ENCODE assay signal across 8 cellular contexts in the genomic region with DNA sequence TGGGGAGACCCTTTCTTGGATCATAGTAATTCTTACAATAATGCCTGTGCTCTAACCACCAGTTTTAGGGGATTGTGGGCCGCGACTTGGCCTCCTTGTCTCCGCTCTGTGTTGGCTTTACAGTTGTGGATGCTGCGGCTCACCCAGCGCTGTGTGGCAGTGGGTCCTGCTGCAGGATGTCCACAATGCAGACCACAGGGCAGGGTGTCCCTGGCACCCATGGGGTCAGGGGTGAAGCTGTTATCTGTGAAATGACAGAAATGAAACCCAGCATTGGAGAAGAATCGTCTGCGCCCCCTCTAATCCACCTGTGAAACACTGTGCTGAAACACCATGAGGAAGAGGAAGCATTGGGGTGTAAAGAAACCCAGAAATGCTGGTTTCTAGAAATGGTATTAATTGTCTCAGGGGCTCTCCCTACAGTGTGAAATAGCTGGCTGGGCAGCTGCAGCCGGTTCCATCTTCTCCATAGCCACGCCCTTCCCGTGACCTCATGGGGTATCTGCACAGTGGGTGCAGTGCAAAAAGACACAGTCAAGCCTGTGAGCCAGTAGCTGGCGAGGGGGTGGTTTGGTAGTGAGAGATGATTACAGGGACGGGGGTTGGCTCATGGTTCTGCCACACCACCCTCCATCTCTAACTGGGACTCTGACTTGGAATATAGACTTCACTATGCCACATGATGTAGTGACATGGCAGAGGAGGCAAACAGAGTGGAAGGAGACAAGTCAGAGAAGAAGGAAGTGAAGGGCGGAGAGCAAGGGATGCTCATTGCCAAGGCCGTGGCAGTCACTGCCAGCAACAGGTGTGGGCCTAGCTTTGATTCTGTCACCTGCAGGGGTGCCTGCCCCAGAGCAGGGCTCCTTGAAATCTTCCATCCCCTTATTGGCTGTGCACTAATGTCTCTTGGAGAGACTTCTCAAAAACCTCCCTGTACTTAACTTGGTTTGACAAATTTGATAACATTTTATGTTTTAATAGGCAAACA. TPM values are rescaled to one million over a fixed set of nuclear protein-coding genes. Genes with fewer than 3 reads are reported as not detected.
DNase-seq lines count a peak whose midpoint lies in the region; ATAC-seq and TF ChIP-seq lines count a peak whose summit lies in the region.

No MANE protein-coding gene starts in this region.

- no peak overlapping the region for H3K23ac ChIP-seq in mesendoderm (ENCODE audit: low read length)

- H3K36me3 Mint-ChIP-seq in IgD-negative memory B cell = peaks cover 1% of the 10 kb centered on the region

- DNase-seq in GM10266 (ENCODE audit: extremely low spot score) (peak; percentile 62), mesendoderm (no peak), NCI-H526 treated with DMSO at 0.1 percent for 48 hours (lab: John Stamatoyannopoulos, UW) (no peak), NCI-H2171 (lab: John Stamatoyannopoulos, UW) (no peak)
- peak; percentile 82 to 84 for DNase-seq in activated T-cell treated with anti-CD3 and anti-CD28 coated beads, Interleukin-2, amount 50 U/mL, for 48 hours
- peak; percentile 62 to 74 (median 69) for DNase-seq in stimulated activated CD4-positive, alpha-beta T cell treated with anti-CD3 and anti-CD28 coated beads, Interleukin-12 subunit alpha, Interleukin-12 subunit beta, amount 100 ng/mL, for 48 hours (ENCODE audit: low read depth in 2 of 3, low spot score in 1 of 3)

- H3K9ac ChIP-seq in mesendoderm (ENCODE audit: low read length) = no peak overlapping the region

- H4K8ac ChIP-seq in mesendoderm (ENCODE audit: low read depth, low read length) = no peak overlapping the region

- H3K27ac Mint-ChIP-seq in IgD-negative memory B cell = peak overlapping the region; percentile 84 to 92 (median 87)

- no peak overlapping the region for H2AK5ac ChIP-seq in mesendoderm (ENCODE audit: low read length)

- no peak overlapping the region for H4K5ac ChIP-seq in mesendoderm (ENCODE audit: low read length)

- no peaks in the 10 kb centered on the region for H3K27me3 ChIP-seq in mesendoderm (ENCODE audit: insufficient read depth, low read length, poor library complexity)

- no peak overlapping the region for H3K4me2 ChIP-seq in mesendoderm (ENCODE audit: low read length)

- H3K4ac ChIP-seq in mesendoderm (ENCODE audit: low read depth, low read length) = no peak overlapping the region

- no peak for TF ChIP-seq CTCF in GM10266 (IDR thresholded peaks at IDR 0.05; ENCODE audit: control insufficient read depth, insufficient read depth, low read depth, missing control alignments)

- peaks cover 22% of the 10 kb centered on the region for H3K4me1 ChIP-seq in mesendoderm (ENCODE audit: control insufficient read depth, low read depth, low read length)

- no peak overlapping the region for H3K18ac ChIP-seq in mesendoderm (ENCODE audit: low read length)

- peaks cover 32 to 61% (median 53%) of the 10 kb centered on the region in 3 donors for H3K4me1 Mint-ChIP-seq in IgD-negative memory B cell

- H3K79me2 ChIP-seq in mesendoderm (ENCODE audit: control insufficient read depth, insufficient read depth, low read length) = peaks cover 84% of the 10 kb centered on the region

- peaks cover 57% of the 10 kb centered on the region for H3K79me1 ChIP-seq in mesendoderm (ENCODE audit: low read length)

- H3K27me3 Mint-ChIP-seq in IgD-negative memory B cell = peaks cover 1% of the 10 kb centered on the region

- no CpG with 5 or more reads among the region's 14 CpGs for WGBS in mesendoderm (ENCODE audit: extremely low coverage, insufficient coverage, low lambda C conversion rate)

- ATAC-seq in GM21515 (IDR thresholded peaks at IDR 0.05; ENCODE audit: unreplicated experiment) = peak; percentile 56

- H3K36me3 ChIP-seq in mesendoderm (ENCODE audit: control insufficient read depth, insufficient read depth, low read length) = no peaks in the 10 kb centered on the region

- H2BK5ac ChIP-seq in mesendoderm (ENCODE audit: low read length) = no peak overlapping the region

- H3K4me3 Mint-ChIP-seq in IgD-negative memory B cell = peak overlapping the region; percentile 47 to 85 (median 71)

- no peak overlapping the region for H3K56ac ChIP-seq in mesendoderm (ENCODE audit: low read length)

- no peak overlapping the region for H2BK15ac ChIP-seq in mesendoderm (replicated peaks; ENCODE audit: low read depth)

- no peak overlapping the region for H3K27ac ChIP-seq in mesendoderm (ENCODE audit: low read depth, low read length)

- H3K4me3 ChIP-seq in mesendoderm (ENCODE audit: low read length) = no peak overlapping the region

- H3K9me3 Mint-ChIP-seq in IgD-negative memory B cell = no peaks in the 10 kb centered on the region

- H2BK120ac ChIP-seq in mesendoderm (ENCODE audit: low read depth, low read length) = no peak overlapping the region

RNA-seq across cellular contexts. Expression of gene INPP4A, which starts 16.2 kb away (rescaled TPM):
- 8.2 TPM for polyA plus RNA-seq in IgD-negative memory B cell
- 11.4 TPM for polyA plus RNA-seq in mesendoderm (2013, experiment 1 of 2)
- polyA plus RNA-seq in mesendoderm (2013, experiment 2 of 2) = 10.8 TPM

Comparison
In these comparisons a context has a peak if more than half of its experiments do, and no peak if none do; other contexts are left out.
1. DNase-seq: peak in GM10266 (single experiment), activated T-cell treated with anti-CD3 and anti-CD28 coated beads, Interleukin-2, amount 50 U/mL, for 48 hours (2 of 2) and stimulated activated CD4-positive, alpha-beta T cell treated with anti-CD3 and anti-CD28 coated beads, Interleukin-12 subunit alpha, Interleukin-12 subunit beta, amount 100 ng/mL, for 48 hours (3 of 3); none in mesendoderm (single experiment), NCI-H526 treated with DMSO at 0.1 percent for 48 hours (single experiment) and NCI-H2171 (single experiment).